25 cellular contexts compared by ENCODE assay signal in genomic region chr5:76681287-76681686, GRCh38. TPM values are rescaled to one million over a fixed set of nuclear protein-coding genes. Genes with fewer than 3 reads are reported as not detected.
"Had no signal": no experiment of that assay in that cellular context is flagged by ENCODE, and none has a peak within 500 bp of the region (broad histone marks: within the 10 kb centered on the region; RNA-seq: fewer than 3 reads in every experiment).

No MANE protein-coding gene starts in this region.

- H3K4me3 Mint-ChIP-seq: activated B cell treated with CpG ODN at 0.5 μM for 24 hours; activated CD4-positive, alpha-beta T cell treated with anti-CD3 and anti-CD28 coated beads, Interleukin-2, amount 10 ng/mL, durations not matched to agents 24 days and 14 days; activated CD8-positive, alpha-beta memory T cell treated with anti-CD3 and anti-CD28 coated beads, Interleukin-2, amount 10 ng/mL, durations not matched to agents 7 days and 5 days; activated naive CD4-positive, alpha-beta T cell treated with anti-CD3 and anti-CD28 coated beads, Interleukin-2, amount 50 U/mL, for 24 hours; activated T-cell treated with anti-CD3 and anti-CD28 coated beads, Interleukin-2, amount 50 U/mL, for 24 hours; activated T-helper 1 cell treated with anti-CD3 and anti-CD28 coated beads, Interleukin-12 subunit alpha, Interleukin-12 subunit beta, Interleukin-2, Interleukin-4 antibody, amounts not matched to agents 30 ng/mL and 10 ng/mL and 1 ng/mL, durations not matched to agents 14 hours and 24 hours and 36 hours; T-helper 1 cell treated with Interleukin-12 subunit alpha and Interleukin-12 subunit beta and Interleukin-4 antibody, amounts not matched to agents 30 μg/mL and 1 μg/mL, for 36 hours had no signal

- H3K27ac Mint-ChIP-seq: activated B cell treated with CpG ODN at 0.5 μM for 24 hours; activated CD4-positive, alpha-beta T cell treated with anti-CD3 and anti-CD28 coated beads, Interleukin-2, amount 10 ng/mL, durations not matched to agents 24 days and 14 days; activated CD8-positive, alpha-beta memory T cell treated with anti-CD3 and anti-CD28 coated beads, Interleukin-2, amount 10 ng/mL, durations not matched to agents 7 days and 5 days; activated naive CD4-positive, alpha-beta T cell treated with anti-CD3 and anti-CD28 coated beads, Interleukin-2, amount 50 U/mL, for 24 hours; activated T-cell treated with anti-CD3 and anti-CD28 coated beads, Interleukin-2, amount 50 U/mL, for 24 hours; activated T-helper 1 cell treated with anti-CD3 and anti-CD28 coated beads, Interleukin-12 subunit alpha, Interleukin-12 subunit beta, Interleukin-2, Interleukin-4 antibody, amounts not matched to agents 30 ng/mL and 10 ng/mL and 1 ng/mL, durations not matched to agents 14 hours and 24 hours and 36 hours; T-helper 1 cell treated with Interleukin-12 subunit alpha and Interleukin-12 subunit beta and Interleukin-4 antibody, amounts not matched to agents 30 μg/mL and 1 μg/mL, for 36 hours had no signal

- H3K9me3 ChIP-seq: Peyer's patch, SJSA1 had no signal

- H3K9me3 Mint-ChIP-seq: activated B cell treated with CpG ODN at 0.5 μM for 24 hours; activated CD4-positive, alpha-beta T cell treated with anti-CD3 and anti-CD28 coated beads, Interleukin-2, amount 10 ng/mL, durations not matched to agents 24 days and 14 days; activated naive CD4-positive, alpha-beta T cell treated with anti-CD3 and anti-CD28 coated beads, Interleukin-2, amount 50 U/mL, for 24 hours; activated T-cell treated with anti-CD3 and anti-CD28 coated beads, Interleukin-2, amount 50 U/mL, for 24 hours; activated T-helper 1 cell treated with anti-CD3 and anti-CD28 coated beads, Interleukin-12 subunit alpha, Interleukin-12 subunit beta, Interleukin-2, Interleukin-4 antibody, amounts not matched to agents 30 ng/mL and 10 ng/mL and 1 ng/mL, durations not matched to agents 14 hours and 24 hours and 36 hours; T-helper 1 cell treated with Interleukin-12 subunit alpha and Interleukin-12 subunit beta and Interleukin-4 antibody, amounts not matched to agents 30 μg/mL and 1 μg/mL, for 36 hours had no signal

- H3K4me3 ChIP-seq: K562, Peyer's patch, SJSA1 had no signal

- DNase-seq: activated B cell treated with CpG ODN at 0.5 μM for 24 hours; activated CD4-positive, alpha-beta T cell treated with anti-CD3 and anti-CD28 coated beads for 1 hour; activated CD4-positive, alpha-beta T cell treated with anti-CD3 and anti-CD28 coated beads, Interleukin-2, amount 10 ng/mL, durations not matched to agents 24 days and 14 days; activated CD4-positive, alpha-beta T cell treated with anti-CD3 and anti-CD28 coated beads, Interleukin-2, amount 50 U/mL, for 48 hours; activated CD8-positive, alpha-beta memory T cell treated with anti-CD3 and anti-CD28 coated beads, Interleukin-2, amount 10 ng/mL, durations not matched to agents 7 days and 5 days; activated effector memory CD4-positive, alpha-beta T cell treated with Interleukin-2 at 50 U/mL for 16 hours; activated naive CD4-positive, alpha-beta T cell; activated T-cell treated with anti-CD3 and anti-CD28 coated beads, Interleukin-2, amount 50 U/mL, for 24 hours; amygdala; Karpas-422; NCI-H1105 treated with DMSO at 0.1 percent for 48 hours; NCI-H1436 treated with DMSO at 0.1 percent for 48 hours; NCI-H187 treated with DMSO at 0.1 percent for 48 hours; NCI-H2081 treated with DMSO at 0.1 percent for 48 hours; NCI-H446; Peyer's patch; SHP77; T-helper 9 cell had no signal

- H3K27me3 Mint-ChIP-seq: activated B cell treated with CpG ODN at 0.5 μM for 24 hours; activated CD4-positive, alpha-beta T cell treated with anti-CD3 and anti-CD28 coated beads, Interleukin-2, amount 10 ng/mL, durations not matched to agents 24 days and 14 days; activated CD8-positive, alpha-beta memory T cell treated with anti-CD3 and anti-CD28 coated beads, Interleukin-2, amount 10 ng/mL, durations not matched to agents 7 days and 5 days; activated naive CD4-positive, alpha-beta T cell treated with anti-CD3 and anti-CD28 coated beads, Interleukin-2, amount 50 U/mL, for 24 hours; activated T-cell treated with anti-CD3 and anti-CD28 coated beads, Interleukin-2, amount 50 U/mL, for 24 hours had no signal

- ATAC-seq: activated CD8-positive, alpha-beta memory T cell treated with anti-CD3 and anti-CD28 coated beads, Interleukin-2, amount 10 ng/mL, durations not matched to agents 7 days and 5 days; K562; SK-N-SH treated with all-trans-retinoic acid at 6 μM for 48 hours had no signal

- H3K4me1 Mint-ChIP-seq: activated naive CD4-positive, alpha-beta T cell treated with anti-CD3 and anti-CD28 coated beads, Interleukin-2, amount 50 U/mL, for 24 hours had no signal

- H3K36me3 ChIP-seq: SJSA1 had no signal

- H3K27me3 ChIP-seq: Peyer's patch, SJSA1 had no signal

- H3K27ac ChIP-seq: Peyer's patch, RWPE1, SJSA1 had no signal

- FAIRE-seq: K562 had no signal

RNA-seq across cellular contexts. Expression of gene F2RL2, which starts 58.1 kb away (rescaled TPM):
- total RNA-seq: activated B cell treated with CpG ODN at 0.5 μM for 24 hours; activated CD4-positive, alpha-beta T cell treated with anti-CD3 and anti-CD28 coated beads, Interleukin-2, amount 10 ng/mL, durations not matched to agents 24 days and 14 days; activated T-helper 1 cell treated with anti-CD3 and anti-CD28 coated beads, Interleukin-12 subunit alpha, Interleukin-12 subunit beta, Interleukin-2, Interleukin-4 antibody, amounts not matched to agents 30 ng/mL and 10 ng/mL and 1 ng/mL, durations not matched to agents 14 hours and 24 hours and 36 hours had no signal
